In the genomic region with DNA sequence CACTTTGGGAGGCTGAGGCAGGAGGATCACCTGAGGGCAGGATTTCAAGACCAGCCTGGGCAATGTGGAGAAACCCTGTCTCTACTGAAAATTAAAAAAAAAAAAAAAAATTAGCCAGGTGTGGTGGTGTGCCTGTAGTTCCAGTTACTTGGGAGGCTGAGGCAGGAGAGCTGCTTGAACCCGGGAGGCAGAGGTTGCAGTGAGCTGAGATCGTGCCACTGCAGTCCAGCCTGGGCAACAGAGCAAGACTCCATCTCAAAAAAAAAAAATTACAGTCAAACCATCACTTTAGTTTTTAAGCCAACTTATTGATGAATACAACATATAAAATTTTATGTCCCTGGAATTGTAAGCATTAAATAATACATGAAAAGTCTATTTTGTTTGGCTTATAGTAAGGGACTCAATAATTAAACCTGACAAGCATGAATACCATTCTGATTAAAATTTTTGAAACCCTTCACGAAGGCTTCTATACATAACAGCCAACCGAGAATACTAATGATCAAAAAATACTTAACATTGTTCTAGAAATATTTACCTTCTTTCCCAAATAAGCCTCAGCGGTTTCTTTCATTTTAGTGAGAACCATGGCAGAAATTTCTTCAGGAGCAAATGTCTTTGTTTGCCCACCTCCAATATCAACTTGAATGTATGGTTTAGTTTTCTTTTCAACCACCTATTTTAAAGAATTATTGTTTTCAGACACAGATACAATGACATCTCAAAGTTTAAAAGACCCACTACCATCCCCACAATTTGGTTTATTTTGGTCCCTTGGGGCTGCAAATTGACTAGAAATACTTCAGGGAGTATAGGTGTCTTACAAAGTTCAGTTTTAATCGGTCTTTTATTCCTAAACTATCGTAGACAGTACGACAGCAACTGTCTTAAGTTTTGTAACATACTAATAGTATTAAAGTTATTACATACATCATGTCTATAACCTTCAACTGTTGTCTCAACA, we compare ENCODE assay signal across 9 cellular contexts. TPM values are rescaled to one million over a fixed set of nuclear protein-coding genes. Genes with fewer than 3 reads are reported as not detected.
DNase-seq lines count a peak whose midpoint lies in the region; ATAC-seq and TF ChIP-seq lines count a peak whose summit lies in the region.
"Had no signal": no experiment of that assay in that cellular context is flagged by ENCODE, and none has a peak within 500 bp of the region (broad histone marks: within the 10 kb centered on the region; RNA-seq: fewer than 3 reads in every experiment).

No MANE protein-coding gene starts in this region.

- H3K9me2 ChIP-seq in Karpas-422 (replicated peaks; ENCODE audit: insufficient read depth, low read length) = no peaks in the 10 kb centered on the region

- peaks cover 29% of the 10 kb centered on the region for H3K4me1 ChIP-seq in Karpas-422 (ENCODE audit: low read length)
- peaks cover 48 to 50% of the 10 kb centered on the region in 2 donors for H3K4me1 ChIP-seq in naive thymus-derived CD4-positive, alpha-beta T cell (ENCODE audit: control insufficient read depth in 2 of 2, insufficient read depth in 2 of 2, low read length in 2 of 2)

- H3K27me3 ChIP-seq in Karpas-422 (ENCODE audit: low read length) = no peaks in the 10 kb centered on the region
- H3K27me3 ChIP-seq in naive thymus-derived CD4-positive, alpha-beta T cell (ENCODE audit: control insufficient read depth in 2 of 2, insufficient read depth in 2 of 2, low read length in 2 of 2) = no peaks in the 10 kb centered on the region

- no peaks in the 10 kb centered on the region for H3K9me3 ChIP-seq in Karpas-422 (ENCODE audit: low read length)
- H3K9me3 ChIP-seq in naive thymus-derived CD4-positive, alpha-beta T cell (ENCODE audit: control insufficient read depth in 2 of 3, low read length in 3 of 3) = no peaks in the 10 kb centered on the region

- peaks cover 42% of the 10 kb centered on the region for H3K4me1 Mint-ChIP-seq in dendritic cell treated with granulocyte-macrophage colony-stimulating factor and Interleukin-4, amounts not matched to agents 40 ng/mL and 50 ng/mL, for 4 days (ENCODE audit: low read depth)
- peaks cover 34 to 60% (median 56%) of the 10 kb centered on the region in 7 donors for H3K4me1 Mint-ChIP-seq in naive thymus-derived CD4-positive, alpha-beta T cell

- H3K4me3 ChIP-seq in AG04449 (ENCODE audit: low read depth, low read length) (peak overlapping the region; percentile 99), Karpas-422 (ENCODE audit: low read length) (peak overlapping the region; percentile 95)
- H3K4me3 ChIP-seq in naive thymus-derived CD4-positive, alpha-beta T cell (ENCODE audit: low read length) = peak overlapping the region; percentile 85

- CTCF ChIA-PET in AG04449 (lab: Yijun Ruan, JAX) = no interaction called here
- CTCF ChIA-PET in naive thymus-derived CD4-positive, alpha-beta T cell (lab: Charles Lee) = no interaction called here

- no peak for ATAC-seq in naive thymus-derived CD4-positive, alpha-beta T cell
- no peak for ATAC-seq in GM19023 (IDR thresholded peaks at IDR 0.05; ENCODE audit: unreplicated experiment)

- H3K27ac ChIP-seq in Karpas-422 (ENCODE audit: low read length) = peak overlapping the region; percentile 56
- H3K27ac ChIP-seq in naive thymus-derived CD4-positive, alpha-beta T cell (ENCODE audit: low read depth, low read length) = peak overlapping the region; percentile 97

- H3K36me3 ChIP-seq in Karpas-422 (ENCODE audit: insufficient read depth, low read length) = peaks cover 51% of the 10 kb centered on the region
- H3K36me3 ChIP-seq in naive thymus-derived CD4-positive, alpha-beta T cell (ENCODE audit: control insufficient read depth in 2 of 3, insufficient read depth in 3 of 3, low read length in 3 of 3) = peaks cover 24 to 52% (median 27%) of the 10 kb centered on the region in 3 experiments

- no peaks in the 10 kb centered on the region for H3K9me3 Mint-ChIP-seq in dendritic cell treated with granulocyte-macrophage colony-stimulating factor and Interleukin-4, amounts not matched to agents 40 ng/mL and 50 ng/mL, for 4 days
- peaks cover 0 to 7% (median 0%) of the 10 kb centered on the region in 11 donors for H3K9me3 Mint-ChIP-seq in naive thymus-derived CD4-positive, alpha-beta T cell

- H3K4me3 Mint-ChIP-seq in dendritic cell treated with granulocyte-macrophage colony-stimulating factor and Interleukin-4, amounts not matched to agents 40 ng/mL and 50 ng/mL, for 4 days = peak overlapping the region; percentile 96
- H3K4me3 Mint-ChIP-seq in naive thymus-derived CD4-positive, alpha-beta T cell = peak overlapping the region; percentile 94 to 99 (median 98)

- H3K27ac Mint-ChIP-seq in dendritic cell treated with granulocyte-macrophage colony-stimulating factor and Interleukin-4, amounts not matched to agents 40 ng/mL and 50 ng/mL, for 4 days = peak overlapping the region; percentile 100
- peak overlapping the region; percentile 96 to 100 (median 99) for H3K27ac Mint-ChIP-seq in naive thymus-derived CD4-positive, alpha-beta T cell

- H3K27me3 Mint-ChIP-seq in dendritic cell treated with granulocyte-macrophage colony-stimulating factor and Interleukin-4, amounts not matched to agents 40 ng/mL and 50 ng/mL, for 4 days = no peaks in the 10 kb centered on the region
- peaks cover 0 to 5% (median 0%) of the 10 kb centered on the region in 5 donors for H3K27me3 Mint-ChIP-seq in naive thymus-derived CD4-positive, alpha-beta T cell

- POLR2A ChIA-PET in AG04449 (lab: Yijun Ruan, JAX) = interaction anchor here (1.7 to 2.4 kb wide), 2 partner anchors 11 to 21 kb away, joined by 12 to 24 read pairs; partner anchors contain the start of gene GAPVD1
- POLR2A ChIA-PET in naive thymus-derived CD4-positive, alpha-beta T cell (lab: Charles Lee) = interaction anchor here (1.1 to 6.0 kb wide), 9 partner anchors 8 to 114 kb away, joined by 3 to 192 read pairs (median 8); partner anchors contain the start of genes GAPVD1, RABEPK and SCAI

- H2AFZ ChIP-seq in Karpas-422 (ENCODE audit: low read length) = no peak overlapping the region

- in situ Hi-C loops in KBM-7 (cut with MboI; ENCODE audit: low pct_unique_long_range_greater_than_20kb, low sequenced_read_pairs) = no loop called here

- H3K79me2 ChIP-seq in Karpas-422 (ENCODE audit: low read length) = peaks cover 34% of the 10 kb centered on the region

- DNase-seq in AG04449 (ENCODE audit: low read depth, low spot score) (no peak), Karpas-422 (peak; percentile 56), KBM-7 (no peak), MV-4-11 (lab: John Stamatoyannopoulos, UW) (no peak), SHP77 treated with DMSO at 0.1 percent for 48 hours (lab: John Stamatoyannopoulos, UW) (no peak)
- no peak for DNase-seq in naive thymus-derived CD4-positive, alpha-beta T cell
- DNase-seq: NCI-H1436 treated with DMSO at 0.1 percent for 48 hours had no signal

- intact Hi-C loops in dendritic cell treated with granulocyte-macrophage colony-stimulating factor and Interleukin-4, amounts not matched to agents 40 ng/mL and 50 ng/mL, for 4 days (cut with micrococcal nuclease) = loop anchor here (5.0 kb wide), 1 partner anchor 37 kb away; no protein-coding TSS in a partner anchor
- intact Hi-C loops in naive thymus-derived CD4-positive, alpha-beta T cell (cut with micrococcal nuclease) = loop anchor here (2.0 to 5.0 kb wide), 6 partner anchors 97 to 507 kb away; partner anchors contain the start of genes MAPKAP1 (in 1 of the 2), NR6A1 (in 1 of the 2), PBX3 (in 1 of the 2) and SCAI (in 1 of the 2)

- TF ChIP-seq CTCF in AG04449 (IDR thresholded peaks at IDR 0.05; ENCODE audit: insufficient read depth, low read length, missing control alignments) = no peak

- H3K9ac ChIP-seq in Karpas-422 (ENCODE audit: low read length) = peak overlapping the region; percentile 91

- H3K4me2 ChIP-seq in Karpas-422 (ENCODE audit: low read depth, low read length, poor library complexity, severe bottlenecking) = peak overlapping the region; percentile 96

- H3K36me3 Mint-ChIP-seq in dendritic cell treated with granulocyte-macrophage colony-stimulating factor and Interleukin-4, amounts not matched to agents 40 ng/mL and 50 ng/mL, for 4 days (ENCODE audit: low read depth) = peaks cover 73% of the 10 kb centered on the region
- H3K36me3 Mint-ChIP-seq in naive thymus-derived CD4-positive, alpha-beta T cell = peaks cover 9 to 58% (median 32%) of the 10 kb centered on the region in 5 donors

- peaks cover 38% of the 10 kb centered on the region for H4K20me1 ChIP-seq in Karpas-422 (ENCODE audit: insufficient read depth, low read depth, low read length)

RNA-seq across cellular contexts. Expression of gene HSPA5, which starts 1.2 kb away (rescaled TPM):
- 37.2 and 40.9 TPM in 2 replicates for total RNA-seq in Karpas-422 (2014; rRNA removed; shearing (Covaris generic); ENCODE audit: low replicate concordance)
- 100 to 1,000 TPM; 127 to 248 (median 155) TPM for total RNA-seq in naive thymus-derived CD4-positive, alpha-beta T cell
- polyA plus RNA-seq in naive thymus-derived CD4-positive, alpha-beta T cell = 100 to 1,000 TPM; 136 to 207 TPM

RNA-seq across cellular contexts. Expression of gene GAPVD1, which starts 21.7 kb away (rescaled TPM):
- 31.2 and 50.7 TPM in 2 replicates for total RNA-seq in Karpas-422 (2014; rRNA removed; shearing (Covaris generic); ENCODE audit: low replicate concordance)
- total RNA-seq in naive thymus-derived CD4-positive, alpha-beta T cell = 10 to 100 TPM; 57.3 to 68.9 (median 65.0) TPM
- polyA plus RNA-seq in naive thymus-derived CD4-positive, alpha-beta T cell = 10 to 100 TPM; 39.6 to 61.1 TPM

RNA-seq across cellular contexts. Expression of gene RABEPK, which starts 39.6 kb away (rescaled TPM):
- 22.4 and 22.6 TPM in 2 replicates for total RNA-seq in Karpas-422 (2014; rRNA removed; shearing (Covaris generic); ENCODE audit: low replicate concordance)
- total RNA-seq in naive thymus-derived CD4-positive, alpha-beta T cell = 10 to 100 TPM; 10.7 to 19.5 (median 15.1) TPM
- polyA plus RNA-seq in naive thymus-derived CD4-positive, alpha-beta T cell = 10 to 100 TPM; 31.1 to 52.5 TPM

RNA-seq across cellular contexts. Expression of gene PPP6C, which starts 50.3 kb away (rescaled TPM):
- total RNA-seq in Karpas-422 (2014; rRNA removed; shearing (Covaris generic); ENCODE audit: low replicate concordance) = 17.7 and 40.5 TPM in 2 replicates
- 10 to 100 TPM; 32.9 to 54.2 (median 49.5) TPM for total RNA-seq in naive thymus-derived CD4-positive, alpha-beta T cell
- 10 to 100 TPM; 54.3 to 56.5 TPM for polyA plus RNA-seq in naive thymus-derived CD4-positive, alpha-beta T cell
